In genomic region chr6:27809067-27809938, GRCh38 we compare ENCODE assay signal across 8 cellular contexts.
DNase-seq lines count a peak whose midpoint lies in the region; ATAC-seq and TF ChIP-seq lines count a peak whose summit lies in the region.

No MANE protein-coding gene starts in this region.

- POLR2A ChIA-PET in CD4-positive, alpha-beta T cell (lab: Charles Lee) = interaction anchor here (0.6 to 10.4 kb wide), 56 partner anchors 10 to 1847 kb away, joined by 3 to 915 read pairs (median 7); partner anchors contain the start of genes TRIM38 and ZNF184

- ATAC-seq in CD4-positive, alpha-beta T cell (ENCODE audit: poor library complexity) = no peak
- ATAC-seq in GM19395 (IDR thresholded peaks at IDR 0.05; ENCODE audit: unreplicated experiment) = no peak
- ATAC-seq in HG03520 (IDR thresholded peaks at IDR 0.05; ENCODE audit: unreplicated experiment) = no peak

- no peak for TF ChIP-seq CTCF in CD4-positive, alpha-beta T cell (IDR thresholded peaks at IDR 0.05)
- TF ChIP-seq CTCF in dorsolateral prefrontal cortex (IDR thresholded peaks at IDR 0.05 in 54 of 56, conservative IDR thresholded peaks at IDR 0.05 in 2 of 56; ENCODE audit: low read depth in 1 of 56, partially characterized antibody in 56 of 56) = no peak
- TF ChIP-seq CTCF in neural crest cell (conservative IDR thresholded peaks at IDR 0.05) = no peak

- DNase-seq in CD4-positive, alpha-beta T cell = no peak
- no peak for DNase-seq in MG63
- no peak for DNase-seq in dorsolateral prefrontal cortex
- no peak for DNase-seq in neural crest cell (ENCODE audit: low read depth, low spot score)
- DNase-seq in T1000 (lab: John Stamatoyannopoulos, UW) = no peak
- no peak for DNase-seq in NCI-H2196 treated with DMSO at 0.1 percent for 48 hours (lab: John Stamatoyannopoulos, UW; ENCODE audit: unreplicated experiment)

- H3K36me3 Mint-ChIP-seq in CD4-positive, alpha-beta T cell (ENCODE audit: low read depth) = peaks cover 25% of the 10 kb centered on the region
- H3K36me3 Mint-ChIP-seq in neural crest cell (ENCODE audit: low read depth) = no peaks in the 10 kb centered on the region

- H3K27ac Mint-ChIP-seq in CD4-positive, alpha-beta T cell = peak overlapping the region; percentile 96
- H3K27ac Mint-ChIP-seq in neural crest cell (ENCODE audit: unreplicated experiment) = peak overlapping the region; percentile 99

- H3K4me3 ChIP-seq in MG63 = peak overlapping the region; percentile 71
- H3K4me3 ChIP-seq in dorsolateral prefrontal cortex = peak overlapping the region in 52 of 59 donors; percentile 27 to 71 (median 55)

- no peaks in the 10 kb centered on the region for H3K27me3 ChIP-seq in CD4-positive, alpha-beta T cell (ENCODE audit: control insufficient read depth, insufficient read depth, low read length)
- H3K27me3 ChIP-seq in MG63 (no peaks in the 10 kb centered on the region), dorsolateral prefrontal cortex (peaks cover 0 to 100% (median 67%) of the 10 kb centered on the region in 45 donors)

- intact Hi-C loops in CD4-positive, alpha-beta T cell (cut with DNase I, micrococcal nuclease) = loop anchor here (1.0 to 10.0 kb wide), 3 partner anchors 55 to 84 kb away; a partner anchor contains a TSS
- intact Hi-C loops in dorsolateral prefrontal cortex (cut with DNase I) = no loop called here

- no peaks in the 10 kb centered on the region for H3K9me3 Mint-ChIP-seq in CD4-positive, alpha-beta T cell
- H3K9me3 Mint-ChIP-seq in neural crest cell = no peaks in the 10 kb centered on the region

- H3K27ac ChIP-seq in CD4-positive, alpha-beta T cell (ENCODE audit: low read depth, low read length) = peak overlapping the region; percentile 81
- peak overlapping the region in 21 of 59 donors; percentile 22 to 88 (median 70) for H3K27ac ChIP-seq in dorsolateral prefrontal cortex

- CTCF ChIA-PET in CD4-positive, alpha-beta T cell (lab: Charles Lee) = interaction anchor here (0.6 to 5.1 kb wide), 16 partner anchors 10 to 1706 kb away, joined by 3 to 38 read pairs (median 6); a partner anchor contains a TSS

- H3K9me3 ChIP-seq in CD4-positive, alpha-beta T cell (ENCODE audit: control insufficient read depth, low read length) = no peaks in the 10 kb centered on the region
- no peaks in the 10 kb centered on the region for H3K9me3 ChIP-seq in MG63

- peaks cover 59% of the 10 kb centered on the region for H3K4me1 Mint-ChIP-seq in CD4-positive, alpha-beta T cell (ENCODE audit: low read depth)
- peaks cover 80% of the 10 kb centered on the region for H3K4me1 Mint-ChIP-seq in neural crest cell

- no peaks in the 10 kb centered on the region for H3K27me3 Mint-ChIP-seq in CD4-positive, alpha-beta T cell
- peaks cover 7% of the 10 kb centered on the region for H3K27me3 Mint-ChIP-seq in neural crest cell (ENCODE audit: low read depth)

- H3K4me3 Mint-ChIP-seq in CD4-positive, alpha-beta T cell = peak overlapping the region; percentile 96
- peak overlapping the region; percentile 97 for H3K4me3 Mint-ChIP-seq in neural crest cell

- no peaks in the 10 kb centered on the region for H3K36me3 ChIP-seq in MG63

Comparison
In these comparisons a context has a peak if more than half of its experiments do, and no peak if none do; other contexts are left out.
1. intact Hi-C loops: an anchor here in CD4-positive, alpha-beta T cell (1.0 to 10.0 kb wide); none called in dorsolateral prefrontal cortex.